1 cellular context compared by ENCODE assay signal in genomic region chr12:12786371-12786715, GRCh38.
TF ChIP-seq lines count a peak whose summit lies in the region.

No MANE protein-coding gene starts in this region.

TF ChIP-seq in HCT116, 20 proteins besides CTCF, POLR2A, EP300 and RAD21 (continued from another document):
- TF ChIP-seq YY1 (IDR thresholded peaks at IDR 0.05; ENCODE audit: extremely low read depth, insufficient replicate concordance, low read depth, low read length), result no peak
- TF ChIP-seq FOSL1 (IDR thresholded peaks at IDR 0.05; ENCODE audit: low read depth), result no peak
